ENCODE assay signal across 1 cellular context in the genomic region with DNA sequence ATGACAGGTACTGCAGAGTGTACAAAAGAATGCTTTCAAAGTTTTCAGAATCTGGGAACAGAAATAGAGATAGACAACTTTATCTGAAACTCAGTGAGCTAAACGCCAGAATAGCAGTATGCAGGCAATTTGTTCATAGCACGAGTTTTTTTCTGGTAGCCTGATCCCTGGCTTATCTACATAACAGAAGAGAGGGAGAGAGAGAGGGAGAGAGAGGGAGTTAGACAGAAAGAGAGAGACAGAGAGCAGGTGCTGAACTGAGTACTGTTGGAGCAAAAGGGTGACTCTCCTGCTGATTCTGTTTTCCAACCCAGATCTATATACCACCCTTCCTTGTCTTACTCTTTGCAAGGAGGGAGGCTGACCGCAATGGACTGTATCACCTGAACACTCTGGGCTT.
TF ChIP-seq lines count a peak whose summit lies in the region.

No MANE protein-coding gene starts in this region.

TF ChIP-seq in GM23338, 12 proteins besides CTCF, POLR2A, EP300 and RAD21 (continued from another document):
- TF ChIP-seq, protein P1, sequence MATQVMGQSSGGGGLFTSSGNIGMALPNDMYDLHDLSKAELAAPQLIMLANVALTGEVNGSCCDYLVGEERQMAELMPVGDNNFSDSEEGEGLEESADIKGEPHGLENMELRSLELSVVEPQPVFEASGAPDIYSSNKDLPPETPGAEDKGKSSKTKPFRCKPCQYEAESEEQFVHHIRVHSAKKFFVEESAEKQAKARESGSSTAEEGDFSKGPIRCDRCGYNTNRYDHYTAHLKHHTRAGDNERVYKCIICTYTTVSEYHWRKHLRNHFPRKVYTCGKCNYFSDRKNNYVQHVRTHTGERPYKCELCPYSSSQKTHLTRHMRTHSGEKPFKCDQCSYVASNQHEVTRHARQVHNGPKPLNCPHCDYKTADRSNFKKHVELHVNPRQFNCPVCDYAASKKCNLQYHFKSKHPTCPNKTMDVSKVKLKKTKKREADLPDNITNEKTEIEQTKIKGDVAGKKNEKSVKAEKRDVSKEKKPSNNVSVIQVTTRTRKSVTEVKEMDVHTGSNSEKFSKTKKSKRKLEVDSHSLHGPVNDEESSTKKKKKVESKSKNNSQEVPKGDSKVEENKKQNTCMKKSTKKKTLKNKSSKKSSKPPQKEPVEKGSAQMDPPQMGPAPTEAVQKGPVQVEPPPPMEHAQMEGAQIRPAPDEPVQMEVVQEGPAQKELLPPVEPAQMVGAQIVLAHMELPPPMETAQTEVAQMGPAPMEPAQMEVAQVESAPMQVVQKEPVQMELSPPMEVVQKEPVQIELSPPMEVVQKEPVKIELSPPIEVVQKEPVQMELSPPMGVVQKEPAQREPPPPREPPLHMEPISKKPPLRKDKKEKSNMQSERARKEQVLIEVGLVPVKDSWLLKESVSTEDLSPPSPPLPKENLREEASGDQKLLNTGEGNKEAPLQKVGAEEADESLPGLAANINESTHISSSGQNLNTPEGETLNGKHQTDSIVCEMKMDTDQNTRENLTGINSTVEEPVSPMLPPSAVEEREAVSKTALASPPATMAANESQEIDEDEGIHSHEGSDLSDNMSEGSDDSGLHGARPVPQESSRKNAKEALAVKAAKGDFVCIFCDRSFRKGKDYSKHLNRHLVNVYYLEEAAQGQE (IDR thresholded peaks at IDR 0.05; ENCODE audit: unreplicated experiment), result no peak
- TF ChIP-seq STAT1 (IDR thresholded peaks at IDR 0.05; ENCODE audit: unreplicated experiment), result no peak
- no peak for TF ChIP-seq JUNB (IDR thresholded peaks at IDR 0.05; ENCODE audit: unreplicated experiment)
- no peak for TF ChIP-seq POLR2AphosphoS5 (IDR thresholded peaks at IDR 0.05; ENCODE audit: low read depth)
- TF ChIP-seq EZH2 (IDR thresholded peaks at IDR 0.05; ENCODE audit: low read depth, unreplicated experiment), result no peak
